Comparison of ENCODE assay signal across 8 cellular contexts in the genomic region with DNA sequence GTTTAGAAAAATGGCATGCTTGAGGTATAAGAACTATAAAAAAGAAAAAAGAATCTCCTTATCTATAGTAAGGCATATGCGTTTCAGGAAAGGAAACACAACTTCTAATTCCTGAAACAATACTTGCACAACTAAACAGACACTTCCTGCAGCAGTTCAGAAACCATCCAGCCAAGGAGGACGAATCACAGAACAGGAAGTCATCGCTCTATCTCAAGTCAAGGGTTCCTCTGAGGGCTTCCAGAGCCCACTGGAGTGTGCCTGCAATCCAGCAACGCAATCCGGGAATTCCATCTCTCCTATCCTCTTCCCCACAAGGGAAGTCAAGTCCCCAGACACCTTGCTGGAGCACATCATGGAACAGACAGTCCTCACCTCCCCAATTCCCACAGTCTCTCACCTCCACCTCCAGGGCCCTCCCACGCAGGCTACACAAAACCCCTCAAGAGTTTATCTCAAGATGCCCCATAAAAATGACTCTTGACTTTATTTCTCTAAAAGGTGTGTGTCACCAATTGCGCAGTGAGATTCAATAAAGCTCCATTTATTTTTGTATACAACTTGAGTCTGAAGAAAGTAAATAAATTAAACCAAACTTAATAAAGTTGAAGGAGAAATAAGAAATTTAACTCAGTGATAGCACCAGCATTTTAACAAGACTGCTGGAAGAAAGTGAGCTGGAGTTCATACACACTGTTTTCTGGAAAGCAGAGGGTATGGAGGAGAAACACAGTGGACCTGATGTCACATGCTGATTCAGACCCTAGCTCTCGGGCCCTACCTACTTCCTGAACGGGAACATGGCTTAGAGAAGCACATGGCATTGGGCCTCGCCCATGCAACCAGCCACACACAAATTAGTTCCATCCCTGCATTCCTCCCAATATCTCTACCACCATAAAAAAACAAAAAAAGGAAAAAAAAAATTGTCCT. TPM values are rescaled to one million over a fixed set of nuclear protein-coding genes. Genes with fewer than 3 reads are reported as not detected.
DNase-seq lines count a peak whose midpoint lies in the region; ATAC-seq and TF ChIP-seq lines count a peak whose summit lies in the region.

No MANE protein-coding gene starts in this region.

- H3K27me3 Mint-ChIP-seq in progenitor cell of endocrine pancreas = no peaks in the 10 kb centered on the region

- TF ChIP-seq CTCF in GM20000 (IDR thresholded peaks at IDR 0.05; ENCODE audit: extremely low read depth, missing control alignments) (no peak), progenitor cell of endocrine pancreas (IDR thresholded peaks at IDR 0.05; ENCODE audit: unreplicated experiment) (no peak)

- ATAC-seq in GM21360 (IDR thresholded peaks at IDR 0.05; ENCODE audit: unreplicated experiment) = peak; percentile 16
- ATAC-seq in left cardiac atrium = peak; percentile 62 to 70

- no peak overlapping the region for H3K4me3 Mint-ChIP-seq in progenitor cell of endocrine pancreas (ENCODE audit: low read depth)

- H3K9me3 Mint-ChIP-seq in progenitor cell of endocrine pancreas (ENCODE audit: low read depth) = peaks cover 3% of the 10 kb centered on the region

- H3K4me1 Mint-ChIP-seq in progenitor cell of endocrine pancreas (ENCODE audit: low read depth) = peaks cover 41% of the 10 kb centered on the region

- DNase-seq in AG08395 (ENCODE audit: low spot score) (peak; percentile 29), Kasumi-1 (lab: John Stamatoyannopoulos, UW) (peak; percentile 84 to 89), left cardiac atrium (peak; percentile 41), GM20000 (ENCODE audit: low spot score) (no peak), NCI-H2227 (lab: John Stamatoyannopoulos, UW; ENCODE audit: unreplicated experiment) (no peak), progenitor cell of endocrine pancreas (ENCODE audit: low spot score, unreplicated experiment) (no peak), ecto neural progenitor cell (ENCODE audit: low spot score) (no peak)

- intact Hi-C loops in left cardiac atrium (cut with DNase I) = no loop called here

- H3K36me3 Mint-ChIP-seq in progenitor cell of endocrine pancreas (ENCODE audit: insufficient read depth) = peaks cover 3% of the 10 kb centered on the region

- no peak overlapping the region for H3K27ac Mint-ChIP-seq in progenitor cell of endocrine pancreas

RNA-seq across cellular contexts. Expression of a gene that starts 39.9 kb away (rescaled TPM):
- total RNA-seq in left cardiac atrium = 10 to 100 TPM; 42.3 to 57.1 TPM
- total RNA-seq in progenitor cell of endocrine pancreas = 37.6 and 41.0 TPM in 2 replicates

Comparison
In these comparisons a context has a peak if more than half of its experiments do, and no peak if none do; other contexts are left out.
1. DNase-seq: peak in AG08395 (single experiment), Kasumi-1 (2 of 2) and left cardiac atrium (single experiment); none in GM20000 (single experiment), NCI-H2227 (single experiment), progenitor cell of endocrine pancreas (single experiment) and ecto neural progenitor cell (single experiment).